ENCODE assay signal across 8 cellular contexts in the genomic region with DNA sequence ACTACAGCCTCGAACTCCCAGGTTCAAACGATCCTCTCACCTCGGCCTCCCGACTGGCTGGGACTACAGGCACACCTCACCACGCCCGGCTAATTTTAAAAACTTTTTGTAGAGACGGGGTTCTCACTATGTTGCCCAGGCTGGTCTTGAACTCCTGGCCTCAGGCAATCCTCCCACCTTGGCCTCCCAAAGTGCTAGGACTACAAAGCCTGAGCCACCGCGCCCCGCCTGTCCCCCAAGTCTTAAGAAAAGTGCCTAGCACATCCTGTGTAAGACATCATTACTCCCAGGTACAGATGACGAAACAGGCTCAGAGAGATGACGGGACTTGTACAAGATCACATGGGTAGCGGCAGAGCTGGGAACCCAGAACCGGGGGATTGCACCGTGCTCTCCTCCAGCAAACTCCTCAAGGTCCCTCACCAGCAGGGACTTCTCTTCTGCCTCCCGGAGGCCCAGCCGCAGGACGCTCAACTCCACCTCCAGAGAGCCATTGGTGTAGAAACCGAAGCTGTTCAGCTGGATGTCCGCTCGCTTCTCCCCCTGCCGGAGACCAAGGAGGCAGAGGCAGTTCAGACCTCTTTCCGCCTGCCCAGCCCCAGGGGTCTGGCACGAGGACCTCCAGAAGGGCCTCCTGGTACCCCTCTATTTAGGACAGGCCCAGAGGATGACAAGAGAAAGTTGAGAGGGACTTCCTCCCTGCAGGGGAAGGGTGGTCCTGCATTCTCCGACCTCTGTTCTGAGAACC. TPM values are rescaled to one million over a fixed set of nuclear protein-coding genes. Genes with fewer than 3 reads are reported as not detected.
DNase-seq lines count a peak whose midpoint lies in the region; ATAC-seq and TF ChIP-seq lines count a peak whose summit lies in the region.

No MANE protein-coding gene starts in this region.

- H3K18ac ChIP-seq in IMR-90 (ENCODE audit: low read depth, low read length): peak overlapping the region; percentile 25; the same call in 1 of the 2 replicates

- H2BK20ac ChIP-seq in IMR-90 (ENCODE audit: low read depth, low read length): no peak overlapping the region

- H3K4me2 ChIP-seq in IMR-90 (ENCODE audit: low read depth, low read length) (peak overlapping the region; percentile 85), SU-DHL-6 (ENCODE audit: low read depth, low read length, poor library complexity, severe bottlenecking) (peak overlapping the region; percentile 85), parathyroid adenoma (ENCODE audit: low read length) (peak overlapping the region; percentile 98)

- peaks cover 7% of the 10 kb centered on the region; the same call in 1 of the 2 replicates for H3K9me1 ChIP-seq in IMR-90 (ENCODE audit: insufficient read depth, low read length)

- H3K4me1 ChIP-seq in IMR-90 (ENCODE audit: control insufficient read depth, insufficient read depth, low read length): peaks cover 13% of the 10 kb centered on the region
- peaks cover 6 to 48% (median 32%) of the 10 kb centered on the region in 12 donors for H3K4me1 ChIP-seq in heart left ventricle
- peaks cover 18% of the 10 kb centered on the region for H3K4me1 ChIP-seq in parathyroid adenoma
- no peaks in the 10 kb centered on the region for H3K4me1 ChIP-seq in urinary bladder (ENCODE audit: insufficient read depth)

- intact Hi-C loops in IMR-90 (cut with micrococcal nuclease): loop anchor here (1.0 to 10.0 kb wide), 7 partner anchors 104 to 609 kb away; a partner anchor contains a TSS
- intact Hi-C loops in heart left ventricle (cut with DNase I): loop anchor here in 8 of 10 donors (5.0 to 10.0 kb wide), 6 partner anchors 102 to 364 kb away; a partner anchor contains a TSS

- H3K9me2 ChIP-seq in SU-DHL-6 (replicated peaks; ENCODE audit: insufficient read depth, low read length): no peaks in the 10 kb centered on the region

- ATAC-seq in IMR-90 (ENCODE audit: low read depth) (peak; percentile 19), heart left ventricle (peak in 3 of 4 donors; percentile 1 to 17 (median 13)), HG03196 (IDR thresholded peaks at IDR 0.05; ENCODE audit: unreplicated experiment) (no peak)
- ATAC-seq in activated naive CD8-positive, alpha-beta T cell treated with anti-CD3 and anti-CD28 coated beads, Interleukin-2, amount 50 U/mL, for 24 hours: peak; percentile 23

- H3K27ac ChIP-seq in IMR-90 (ENCODE audit: insufficient read depth, low read length) (peak overlapping the region; percentile 89), SU-DHL-6 (ENCODE audit: low read depth, low read length) (peak overlapping the region; percentile 78), heart left ventricle (peak overlapping the region; percentile 93 to 100 (median 98)), parathyroid adenoma (peak overlapping the region; percentile 81), urinary bladder (ENCODE audit: low read depth) (peak overlapping the region; percentile 98)

- peaks cover 5% of the 10 kb centered on the region; the same call in 1 of the 2 replicates for H3K79me2 ChIP-seq in SU-DHL-6 (ENCODE audit: insufficient read depth, low read length)
- H3K79me2 ChIP-seq in parathyroid adenoma: no peaks in the 10 kb centered on the region

- H4K91ac ChIP-seq in IMR-90 (ENCODE audit: insufficient read depth, low read depth, low read length): peak overlapping the region; percentile 44

- H4K20me1 ChIP-seq in IMR-90 (ENCODE audit: insufficient read depth, low read length): no peaks in the 10 kb centered on the region
- no peaks in the 10 kb centered on the region for H4K20me1 ChIP-seq in SU-DHL-6 (ENCODE audit: low read depth, low read length)

- peak overlapping the region; percentile 92 for H3K23ac ChIP-seq in IMR-90 (ENCODE audit: low read depth, low read length)

- TF ChIP-seq POLR2A in IMR-90 (IDR thresholded peaks at IDR 0.05; ENCODE audit: low read depth, low read length) (peak; percentile 49; the same call in 1 of the 2 replicates), heart left ventricle (IDR thresholded peaks at IDR 0.05) (no peak)

- H3K9me3 Mint-ChIP-seq in activated naive CD8-positive, alpha-beta T cell treated with anti-CD3 and anti-CD28 coated beads, Interleukin-2, amount 50 U/mL, for 24 hours: no peaks in the 10 kb centered on the region

- peaks cover 25% of the 10 kb centered on the region for H3F3A ChIP-seq in SU-DHL-6 (ENCODE audit: insufficient read depth)

- H2AFZ ChIP-seq in IMR-90 (replicated peaks; ENCODE audit: low read length, poor library complexity) (peak overlapping the region; percentile 99), SU-DHL-6 (ENCODE audit: low read depth, low read length, severe bottlenecking) (peak overlapping the region; percentile 67), parathyroid adenoma (peak overlapping the region; percentile 61)

- peak overlapping the region; percentile 88 for H3K4ac ChIP-seq in IMR-90 (ENCODE audit: low read depth, low read length)

- peak overlapping the region; percentile 55 for H4K5ac ChIP-seq in IMR-90 (ENCODE audit: low read depth, low read length)

- no peaks in the 10 kb centered on the region for H3K27me3 ChIP-seq in IMR-90 (ENCODE audit: control insufficient read depth, insufficient read depth, low read length)
- no peaks in the 10 kb centered on the region for H3K27me3 ChIP-seq in SU-DHL-6 (ENCODE audit: low read length)
- H3K27me3 ChIP-seq in heart left ventricle: no peaks in the 10 kb centered on the region
- H3K27me3 ChIP-seq in parathyroid adenoma (ENCODE audit: control insufficient read depth, insufficient read depth, low read length): no peaks in the 10 kb centered on the region

- H3K27me3 Mint-ChIP-seq in activated naive CD8-positive, alpha-beta T cell treated with anti-CD3 and anti-CD28 coated beads, Interleukin-2, amount 50 U/mL, for 24 hours: no peaks in the 10 kb centered on the region

- no TSS peak for BruUV-seq in IMR-90 (replicated peaks; lab: Mats Ljungman, UMichigan)

- CTCF ChIA-PET in IMR-90 (lab: Yijun Ruan, JAX): interaction anchor here (0.7 to 3.6 kb wide), 5 partner anchors 15 to 267 kb away, joined by 3 to 25 read pairs (median 3); no protein-coding TSS in a partner anchor

- peaks cover 40% of the 10 kb centered on the region for H3K4me1 Mint-ChIP-seq in activated naive CD8-positive, alpha-beta T cell treated with anti-CD3 and anti-CD28 coated beads, Interleukin-2, amount 50 U/mL, for 24 hours

- POLR2A ChIA-PET in IMR-90 (lab: Charles Lee; ENCODE audit: unreplicated experiment): no interaction called here

- peak overlapping the region; percentile 56 for H2BK120ac ChIP-seq in IMR-90 (ENCODE audit: low read depth, low read length)

- peak; percentile 56 for DNase-seq in DMS79 (lab: John Stamatoyannopoulos, UW)
- DNase-seq in IMR-90: peak; percentile 87
- peak; percentile 70 for DNase-seq in activated naive CD8-positive, alpha-beta T cell treated with anti-CD3 and anti-CD28 coated beads, Interleukin-2, amount 50 U/mL, for 24 hours
- DNase-seq in heart left ventricle: peak; percentile 74 to 88 (median 82)

- TF ChIP-seq CTCF in IMR-90 (conservative IDR thresholded peaks at IDR 0.05; ENCODE audit: low read depth, low read length): peak; percentile 65
- TF ChIP-seq CTCF in SU-DHL-6 (IDR thresholded peaks at IDR 0.05; ENCODE audit: insufficient read depth, low read length, poor library complexity, severe bottlenecking): peak; percentile 39
- TF ChIP-seq CTCF in heart left ventricle (IDR thresholded peaks at IDR 0.05): peak; percentile 28 to 75 (median 52)
- peak; percentile 56 for TF ChIP-seq CTCF in parathyroid adenoma (IDR thresholded peaks at IDR 0.05)

- H2BK5ac ChIP-seq in IMR-90 (ENCODE audit: low read depth, low read length, poor library complexity, severe bottlenecking): peak overlapping the region; percentile 46

- H3K79me1 ChIP-seq in IMR-90 (ENCODE audit: low read depth in 1 of 2, low read length in 2 of 2): peaks cover 0 to 45% of the 10 kb centered on the region in 2 experiments; a peak in 3 of 4 replicates

- H3K4me3 ChIP-seq in IMR-90 (ENCODE audit: insufficient read depth, low read depth, low read length): peak overlapping the region; percentile 58
- peak overlapping the region; percentile 73 for H3K4me3 ChIP-seq in SU-DHL-6 (ENCODE audit: insufficient read depth, low read length, poor library complexity, severe bottlenecking)
- H3K4me3 ChIP-seq in heart left ventricle: peak overlapping the region; percentile 62 to 96 (median 84)
- H3K4me3 ChIP-seq in parathyroid adenoma (ENCODE audit: low read depth, low read length): peak overlapping the region; percentile 98
- peak overlapping the region; percentile 74 for H3K4me3 ChIP-seq in urinary bladder (ENCODE audit: low read depth, low read length)

- 27% methylated on average over 8 of the region's 25 CpGs; no CpG with 5 or more reads in 1 of the 2 experiments for WGBS in IMR-90 (ENCODE audit: extremely low coverage in 2 of 2, insufficient read length in 1 of 2), 2 experiments
- 27 to 40% (median 31%) methylated on average over 25 of the region's 25 CpGs for WGBS in heart left ventricle, 4 donors
- WGBS in urinary bladder: 27% methylated on average over 25 of the region's 25 CpGs

- peak overlapping the region; percentile 72 for H2AK5ac ChIP-seq in IMR-90 (ENCODE audit: low read depth, low read length)

- peak overlapping the region; percentile 66 for H3K9ac ChIP-seq in IMR-90 (ENCODE audit: low read depth, low read length)
- H3K9ac ChIP-seq in SU-DHL-6 (ENCODE audit: low read length): peak overlapping the region; percentile 85
- no peak overlapping the region for H3K9ac ChIP-seq in parathyroid adenoma

- no peak overlapping the region for H2BK15ac ChIP-seq in IMR-90 (ENCODE audit: low read depth, low read length)

- H3K14ac ChIP-seq in IMR-90 (replicated peaks; ENCODE audit: low read depth, low read length): peak overlapping the region; percentile 90

- peaks cover 11% of the 10 kb centered on the region; the same call in 1 of the 2 replicates for H3K36me3 ChIP-seq in IMR-90 (ENCODE audit: control insufficient read depth, insufficient read depth, low read length)
- no peaks in the 10 kb centered on the region for H3K36me3 ChIP-seq in SU-DHL-6 (ENCODE audit: low read length)
- peaks cover 0 to 30% (median 10%) of the 10 kb centered on the region in 9 donors for H3K36me3 ChIP-seq in heart left ventricle
- no peaks in the 10 kb centered on the region for H3K36me3 ChIP-seq in parathyroid adenoma (ENCODE audit: control insufficient read depth, insufficient read depth, low read length)
- H3K36me3 ChIP-seq in urinary bladder (ENCODE audit: insufficient read depth): peaks cover 2% of the 10 kb centered on the region

- dilution Hi-C loops in IMR-90 (cut with HindIII; ENCODE audit: low sequenced_read_pairs, unreplicated experiment): no loop called here

- H3K56ac ChIP-seq in IMR-90 (ENCODE audit: extremely low read depth, insufficient read depth, low read length): peak overlapping the region; percentile 76

- peak overlapping the region; percentile 93 for H3K27ac Mint-ChIP-seq in activated naive CD8-positive, alpha-beta T cell treated with anti-CD3 and anti-CD28 coated beads, Interleukin-2, amount 50 U/mL, for 24 hours

- H3K36me3 Mint-ChIP-seq in activated naive CD8-positive, alpha-beta T cell treated with anti-CD3 and anti-CD28 coated beads, Interleukin-2, amount 50 U/mL, for 24 hours (ENCODE audit: low read depth): peaks cover 11% of the 10 kb centered on the region

- H3K9me3 ChIP-seq in IMR-90 (ENCODE audit: control insufficient read depth, insufficient read depth, low read length): no peaks in the 10 kb centered on the region
- no peaks in the 10 kb centered on the region for H3K9me3 ChIP-seq in SU-DHL-6 (ENCODE audit: insufficient read depth, low read length)
- no peaks in the 10 kb centered on the region for H3K9me3 ChIP-seq in heart left ventricle
- H3K9me3 ChIP-seq in parathyroid adenoma (ENCODE audit: control insufficient read depth, low read length): no peaks in the 10 kb centered on the region

- in situ Hi-C loops in IMR-90 (cut with MboI; ENCODE audit: low sequenced_read_pairs): loop anchor here (10.0 kb wide), 2 partner anchors 128 to 222 kb away; no protein-coding TSS in a partner anchor

- H4K8ac ChIP-seq in IMR-90 (ENCODE audit: low read depth in 2 of 2, low read length in 2 of 2): peak overlapping the region; percentile 19 to 88; a peak in 3 of 4 replicates

- H3K4me3 Mint-ChIP-seq in activated naive CD8-positive, alpha-beta T cell treated with anti-CD3 and anti-CD28 coated beads, Interleukin-2, amount 50 U/mL, for 24 hours: peak overlapping the region; percentile 91

- peak; percentile 53 for TF ChIP-seq RAD21 in IMR-90 (IDR thresholded peaks at IDR 0.05; ENCODE audit: low read length)

- peak overlapping the region; percentile 98 for H2AK9ac ChIP-seq in IMR-90 (replicated peaks; ENCODE audit: low read depth, low read length, poor library complexity)

RNA-seq across cellular contexts. Expression of a gene that starts 1.0 kb away (rescaled TPM):
- 17.5 and 28.0 TPM in 2 replicates for total RNA-seq in IMR-90 (2012; rRNA removed)
- 38.9 and 44.2 TPM in 2 replicates for polyA plus RNA-seq in IMR-90 (2012; rRNA removed)
- 31.9 and 52.0 TPM in 2 replicates for polyA plus RNA-seq in IMR-90 (2012; cell fraction: cytosol; rRNA removed)
- polyA plus RNA-seq in IMR-90 (2012; cell fraction: nucleus; rRNA removed; ENCODE audit: low replicate concordance): 107 and 192 TPM in 2 replicates
- 10 to 100 TPM; 19.2 to 47.9 (median 27.7) TPM for total RNA-seq in heart left ventricle
- 10 to 100 TPM; 35.5 to 39.1 TPM for polyA plus RNA-seq in heart left ventricle
- 23.2 TPM for total RNA-seq in urinary bladder
- 66.8 TPM for polyA plus RNA-seq in urinary bladder

RNA-seq across cellular contexts. Expression of a gene that starts 3.1 kb away (rescaled TPM):
- total RNA-seq in IMR-90 (2012; rRNA removed): 32.8 and 39.1 TPM in 2 replicates
- 47.0 and 50.7 TPM in 2 replicates for polyA plus RNA-seq in IMR-90 (2012; rRNA removed)
- 36.1 and 37.6 TPM in 2 replicates for polyA plus RNA-seq in IMR-90 (2012; cell fraction: cytosol; rRNA removed)
- 167 and 251 TPM in 2 replicates for polyA plus RNA-seq in IMR-90 (2012; cell fraction: nucleus; rRNA removed; ENCODE audit: low replicate concordance)
- total RNA-seq in heart left ventricle: 100 to 1,000 TPM in 3 of 9 donors, 10 to 100 TPM in 6; 62.5 to 135 (median 72.8) TPM
- 100 to 1,000 TPM; 110 to 172 TPM for polyA plus RNA-seq in heart left ventricle
- total RNA-seq in urinary bladder: 28.5 TPM
- polyA plus RNA-seq in urinary bladder: 113 TPM

RNA-seq across cellular contexts. Expression of a gene that starts 15.9 kb away (rescaled TPM):
- total RNA-seq in IMR-90 (2012; rRNA removed): 0.28 TPM in 1 of 2 replicates, not detected in the other
- polyA plus RNA-seq in IMR-90 (2012; rRNA removed): 0.36 and 0.53 TPM in 2 replicates
- 0.08 and 0.47 TPM in 2 replicates for polyA plus RNA-seq in IMR-90 (2012; cell fraction: cytosol; rRNA removed)
- 0.40 and 0.99 TPM in 2 replicates for polyA plus RNA-seq in IMR-90 (2012; cell fraction: nucleus; rRNA removed; ENCODE audit: low replicate concordance)
- total RNA-seq in heart left ventricle: 1,000 to 10,000 TPM in 1 of 9 donors, 100 to 1,000 TPM in 3, 10 to 100 TPM in 5; 31.7 to 1,888 (median 81.0) TPM
- polyA plus RNA-seq in heart left ventricle: 100 to 1,000 TPM in 1 of 2 donors, 10 to 100 TPM in 1; 64.9 to 136 TPM
- 38.9 TPM for total RNA-seq in urinary bladder
- 1,354 TPM for polyA plus RNA-seq in urinary bladder

RNA-seq across cellular contexts. Expression of a gene that starts 30.9 kb away (rescaled TPM):
- total RNA-seq in IMR-90 (2012; rRNA removed) (under 0.01 TPM in 1 of 2 replicates, not detected in the other), heart left ventricle (under 1 TPM in 3 of 9 donors, not detected in 6; 0.12 to 0.56 (median 0.52) TPM), urinary bladder (11.4 TPM)
- polyA plus RNA-seq in IMR-90 (2012; rRNA removed) (0.09 TPM in 2 replicates), heart left ventricle (under 1 TPM; 0.08 to 0.25 TPM), urinary bladder (5.5 TPM)
- 0.03 TPM in 1 of 2 replicates, not detected in the other for polyA plus RNA-seq in IMR-90 (2012; cell fraction: cytosol; rRNA removed)
- polyA plus RNA-seq in IMR-90 (2012; cell fraction: nucleus; rRNA removed; ENCODE audit: low replicate concordance): 0.15 and 0.17 TPM in 2 replicates

RNA-seq across cellular contexts. Expression of a gene that starts 36.2 kb away (rescaled TPM):
- total RNA-seq in IMR-90 (2012; rRNA removed): not detected in 2 replicates
- polyA plus RNA-seq in IMR-90 (2012; rRNA removed): not detected in 2 replicates
- polyA plus RNA-seq in IMR-90 (2012; cell fraction: cytosol; rRNA removed): not detected in 2 replicates
- not detected in 2 replicates for polyA plus RNA-seq in IMR-90 (2012; cell fraction: nucleus; rRNA removed; ENCODE audit: low replicate concordance)
- total RNA-seq in heart left ventricle: 10 to 100 TPM in 1 of 9 donors, 1 to 10 TPM in 5, under 1 TPM in 3; 0.69 to 25.6 (median 1.7) TPM
- 1 to 10 TPM in 1 of 2 donors, under 1 TPM in 1; 0.91 to 1.2 TPM for polyA plus RNA-seq in heart left ventricle
- total RNA-seq in urinary bladder: 4.4 TPM
- polyA plus RNA-seq in urinary bladder: 3.0 TPM

Comparison
In these comparisons a context has a peak if more than half of its experiments do, and no peak if none do; other contexts are left out.
1. RNA of a gene that starts 15.9 kb away (total RNA-seq): 31.7 to 1,888 TPM in heart left ventricle and 38.9 TPM in urinary bladder (single experiment); 0.28 TPM in IMR-90; every median in the first group is over 10 times any median in the second.
2. Peak in every context shown above with its lines, with median percentiles within 50 percentile points of each other: DNase-seq, H2AFZ ChIP-seq, H3K27ac ChIP-seq, H3K4me2 ChIP-seq, H3K4me3 ChIP-seq and CTCF ChIP-seq.